8 cellular contexts compared by ENCODE assay signal in genomic region chr13:75687145-75687763, GRCh38. TPM values are rescaled to one million over a fixed set of nuclear protein-coding genes. Genes with fewer than 3 reads are reported as not detected.
A peak's percentile ranks its signal among the peaks of the same experiment; 100 is the strongest.
DNase-seq lines count a peak whose midpoint lies in the region; ATAC-seq, FAIRE-seq and TF ChIP-seq lines count a peak whose summit lies in the region.

No MANE protein-coding gene starts in this region.

- ATAC-seq in HG03521 (IDR thresholded peaks at IDR 0.05; ENCODE audit: unreplicated experiment), result no peak

- no peaks in the 10 kb centered on the region for H3K79me2 ChIP-seq in keratinocyte (ENCODE audit: control insufficient read depth, insufficient read depth, low read length)

- TF ChIP-seq POLR2A in lower leg skin (IDR thresholded peaks at IDR 0.05), result no peak

- H3K9me3 ChIP-seq in keratinocyte (ENCODE audit: control insufficient read depth, low read depth, low read length), result no peaks in the 10 kb centered on the region

- DNase-seq in AG09309 (ENCODE audit: low read depth), result no peak
- peak; percentile 24 for DNase-seq in HFF-Myc (ENCODE audit: extremely low read depth, low read depth)
- DNase-seq in SW480 (ENCODE audit: low spot score), result peak; percentile 20
- no peak for DNase-seq in keratinocyte (ENCODE audit: low read depth, low spot score)
- no peak for DNase-seq in caudate nucleus (lab: John Stamatoyannopoulos, UW)
- no peak for DNase-seq in lower leg skin (ENCODE audit: low spot score in 2 of 2)
- DNase-seq in activated effector memory CD4-positive, alpha-beta T cell treated with Interleukin-2 at 50 U/mL for 16 hours, result no peak

- peak; percentile 49 for TF ChIP-seq CTCF in AG09309 (IDR thresholded peaks at IDR 0.05; ENCODE audit: control insufficient read depth, insufficient read depth, low read depth, low read length, missing control alignments)
- TF ChIP-seq CTCF in HFF-Myc (IDR thresholded peaks at IDR 0.05; ENCODE audit: low read depth, low read length, missing control alignments), result peak; percentile 33
- peak; percentile 20 to 54 (median 48) for TF ChIP-seq CTCF in keratinocyte (optimal IDR thresholded peaks at IDR 0.05 in 1 of 3, IDR thresholded peaks at IDR 0.05 in 1 of 3, conservative IDR thresholded peaks at IDR 0.05 in 1 of 3; ENCODE audit: extremely low read depth in 1 of 3, insufficient read depth in 2 of 3, low read length in 3 of 3)
- no peak for TF ChIP-seq CTCF in lower leg skin (IDR thresholded peaks at IDR 0.05)

- no peak overlapping the region for H3K4me3 ChIP-seq in AG09309 (ENCODE audit: control insufficient read depth, low read depth, low read length)
- H3K4me3 ChIP-seq in HFF-Myc (replicated peaks; ENCODE audit: low read depth, low read length), result no peak overlapping the region
- no peak overlapping the region for H3K4me3 ChIP-seq in keratinocyte (ENCODE audit: control insufficient read depth in 2 of 3, extremely low read depth in 1 of 3, insufficient read depth in 2 of 3, low read depth in 1 of 3, low read length in 3 of 3)
- no peak overlapping the region for H3K4me3 ChIP-seq in lower leg skin (ENCODE audit: low read depth, poor library complexity, severe bottlenecking)

- H3K9me1 ChIP-seq in keratinocyte (ENCODE audit: control insufficient read depth, extremely low read depth, insufficient read depth, low read length), result no peaks in the 10 kb centered on the region

- H3K27ac ChIP-seq in keratinocyte (ENCODE audit: control insufficient read depth, insufficient read depth, low read length) (no peak overlapping the region), caudate nucleus (ENCODE audit: low read depth, low read length) (no peak overlapping the region)

- H3K36me3 ChIP-seq in keratinocyte (ENCODE audit: control insufficient read depth in 2 of 2, extremely low read depth in 1 of 2, insufficient read depth in 2 of 2, low read length in 2 of 2), result no peaks in the 10 kb centered on the region

- dilution Hi-C loops in keratinocyte (cut with MboI; ENCODE audit: extremely low pct_ligation_motif_present, low sequenced_read_pairs), result no loop called here

- no peaks in the 10 kb centered on the region for H4K20me1 ChIP-seq in keratinocyte (ENCODE audit: control insufficient read depth, extremely low read depth, insufficient read depth, low read length)

- H3K4me2 ChIP-seq in keratinocyte (ENCODE audit: control insufficient read depth, extremely low read depth, insufficient read depth, low read depth, low read length), result no peak overlapping the region

- no peak overlapping the region for H2AFZ ChIP-seq in keratinocyte (ENCODE audit: control insufficient read depth, low read length)

- no peak overlapping the region for H3K9ac ChIP-seq in keratinocyte (ENCODE audit: control insufficient read depth, extremely low read depth, insufficient read depth, low read length)

- FAIRE-seq in keratinocyte (lab: Jason Lieb, UNC), result no peak

- intact Hi-C loops in lower leg skin (cut with DNase I; ENCODE audit: low total_unique reads), result no loop called here

- no peaks in the 10 kb centered on the region for H3K27me3 ChIP-seq in keratinocyte (ENCODE audit: control insufficient read depth, extremely low read depth, insufficient read depth, low read length)

- H3K4me1 ChIP-seq in keratinocyte (ENCODE audit: control insufficient read depth, extremely low read depth, insufficient read depth, low read length), result peaks cover 9% of the 10 kb centered on the region

RNA-seq across cellular contexts. Expression of gene LMO7, which starts 51.1 kb away (rescaled TPM):
- 3.3 to 8.9 TPM (median 8.9 TPM) in 3 replicates for polyA plus RNA-seq in keratinocyte
- polyA plus RNA-seq in keratinocyte (2011; ENCODE audit: low read depth), result 203 TPM
- 6.4 and 6.6 TPM in 2 replicates for polyA plus RNA-seq in keratinocyte (2011; cell fraction: cytosol; rRNA removed)
- 27.5 and 27.7 TPM in 2 replicates for polyA plus RNA-seq in keratinocyte (2011; cell fraction: nucleus; rRNA removed)
- 7.1 and 62.2 TPM in 2 replicates for polyA plus RNA-seq in keratinocyte (2012; ENCODE audit: low replicate concordance)
- polyA minus RNA-seq in keratinocyte, result 8.8 to 22.5 TPM (median 14.3 TPM) in 3 replicates
- 5.2 TPM for polyA minus RNA-seq in keratinocyte (2011; cell fraction: cytosol; rRNA and poly(A)+ RNA removed)
- 27.4 and 70.0 TPM in 2 replicates for polyA minus RNA-seq in keratinocyte (2011; cell fraction: nucleus; rRNA and poly(A)+ RNA removed)
- 100 to 1,000 TPM in 1 of 4 donors, 10 to 100 TPM in 3; 60.5 to 108 (median 75.6) TPM for total RNA-seq in lower leg skin

Comparison
In these comparisons a context has a peak if more than half of its experiments do, and no peak if none do; other contexts are left out.
1. DNase-seq: peak in HFF-Myc (single experiment) and SW480 (single experiment); none in AG09309 (single experiment), keratinocyte (single experiment), caudate nucleus (0 of 61), lower leg skin (0 of 2) and activated effector memory CD4-positive, alpha-beta T cell treated with Interleukin-2 at 50 U/mL for 16 hours (single experiment).
2. CTCF ChIP-seq: peak in AG09309 (single experiment), HFF-Myc (single experiment) and keratinocyte (3 of 3); none in lower leg skin (0 of 3).